18 cellular contexts compared by ENCODE assay signal in the genomic region with DNA sequence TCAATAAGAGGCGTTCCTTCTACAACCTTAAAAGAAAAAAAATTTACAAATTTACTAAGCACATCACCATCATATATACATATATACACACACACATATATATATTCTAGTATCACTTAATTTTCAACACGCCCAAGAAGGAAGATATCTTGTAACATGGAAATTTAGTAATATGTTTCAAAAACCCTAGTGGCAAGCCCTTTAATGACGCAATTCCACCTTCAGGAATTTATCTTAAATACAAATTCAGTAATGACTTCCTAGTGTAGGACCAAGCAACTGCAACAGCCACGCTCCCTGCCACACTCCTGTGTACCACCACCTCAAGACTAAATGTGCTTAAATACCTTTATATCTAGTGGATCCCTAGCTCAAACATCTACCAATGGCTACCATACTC. TPM values are rescaled to one million over a fixed set of nuclear protein-coding genes. Genes with fewer than 3 reads are reported as not detected.
DNase-seq lines count a peak whose midpoint lies in the region; ATAC-seq, FAIRE-seq and TF ChIP-seq lines count a peak whose summit lies in the region.
"Had no signal": no experiment of that assay in that cellular context is flagged by ENCODE, and none has a peak within 500 bp of the region (broad histone marks: within the 10 kb centered on the region; RNA-seq: fewer than 3 reads in every experiment).

No MANE protein-coding gene starts in this region.

- intact Hi-C loops in MCF 10A (cut with micrococcal nuclease), result no loop called here
- intact Hi-C loops in mammary epithelial cell (cut with micrococcal nuclease), result no loop called here
- intact Hi-C loops in K562 (cut with micrococcal nuclease), result no loop called here
- intact Hi-C loops in testis (cut with DNase I; ENCODE audit: low total_unique reads), result no loop called here

- no peaks in the 10 kb centered on the region for H3K9me3 ChIP-seq in mammary epithelial cell (replicated peaks; ENCODE audit: insufficient read depth, low read length)
- H3K9me3 ChIP-seq in K562 (replicated peaks; ENCODE audit: control insufficient read depth, insufficient read depth, low read depth, low read length), result no peaks in the 10 kb centered on the region
- H3K9me3 ChIP-seq in testis, result no peaks in the 10 kb centered on the region

- no peaks in the 10 kb centered on the region for H3K9me1 ChIP-seq in K562 (ENCODE audit: control insufficient read depth, insufficient read depth, low read length)

- TF ChIP-seq CTCF in MCF 10A (IDR thresholded peaks at IDR 0.05; ENCODE audit: unreplicated experiment) (no peak), mammary epithelial cell (conservative IDR thresholded peaks at IDR 0.05 in 1 of 2, IDR thresholded peaks at IDR 0.05 in 1 of 2; ENCODE audit: extremely low read depth in 1 of 2, insufficient read depth in 1 of 2, low read depth in 1 of 2, low read length in 2 of 2) (no peak), K562 (IDR thresholded peaks at IDR 0.05 in 2 of 3, conservative IDR thresholded peaks at IDR 0.05 in 1 of 3; ENCODE audit: insufficient read depth in 2 of 3, low read depth in 1 of 3, low read length in 3 of 3) (no peak), testis (IDR thresholded peaks at IDR 0.05) (peak in 2 of 3 experiments; percentile 8)

- FAIRE-seq in K562 (lab: Jason Lieb, UNC), result no peak
- FAIRE-seq: RCC 7860 had no signal

- H3K4me3 ChIP-seq in mammary epithelial cell (replicated peaks in 1 of 3; ENCODE audit: insufficient read depth in 1 of 3, low read depth in 2 of 3, low read length in 3 of 3) (no peak overlapping the region), K562 (no peak overlapping the region), testis (no peak overlapping the region)

- H2AFZ ChIP-seq in mammary epithelial cell (ENCODE audit: low read depth, low read length) (no peak overlapping the region), K562 (ENCODE audit: low read depth, low read length) (no peak overlapping the region)

- no peak for TF ChIP-seq POLR2A in K562 (conservative IDR thresholded peaks at IDR 0.05)
- no peak for TF ChIP-seq POLR2A in testis (IDR thresholded peaks at IDR 0.05)

- H3K27me3 ChIP-seq in mammary epithelial cell (ENCODE audit: insufficient read depth, low read length), result no peaks in the 10 kb centered on the region
- no peaks in the 10 kb centered on the region for H3K27me3 ChIP-seq in K562 (ENCODE audit: control insufficient read depth in 2 of 2, insufficient read depth in 2 of 2, low read length in 2 of 2)
- H3K27me3 ChIP-seq in testis, result no peaks in the 10 kb centered on the region

- H3K4me1 ChIP-seq in mammary epithelial cell (ENCODE audit: insufficient read depth, low read length) (no peaks in the 10 kb centered on the region), K562 (replicated peaks in 1 of 2; ENCODE audit: control insufficient read depth in 2 of 2, insufficient read depth in 2 of 2, low read length in 2 of 2) (no peaks in the 10 kb centered on the region), testis (no peaks in the 10 kb centered on the region)

- H3K36me3 ChIP-seq in mammary epithelial cell (ENCODE audit: insufficient read depth, low read length) (peaks cover 43% of the 10 kb centered on the region), K562 (ENCODE audit: control insufficient read depth, insufficient read depth, low read length) (peaks cover 98% of the 10 kb centered on the region), testis (ENCODE audit: low read depth, missing control alignments) (no peaks in the 10 kb centered on the region)

- H3K4me1 Mint-ChIP-seq in MCF 10A (ENCODE audit: insufficient read depth, unreplicated experiment), result peaks cover 7% of the 10 kb centered on the region

- DNase-seq in MCF 10A (ENCODE audit: unreplicated experiment), result no peak
- no peak for DNase-seq in mammary epithelial cell
- DNase-seq in K562 (ENCODE audit: extremely low read depth in 1 of 4, low spot score in 3 of 4), result no peak
- DNase-seq in testis, result no peak
- DNase-seq in OCI-M2 (lab: John Stamatoyannopoulos, UW; ENCODE audit: unreplicated experiment), result no peak
- no peak for DNase-seq in NCI-H1048 (lab: John Stamatoyannopoulos, UW)
- no peak for DNase-seq in stimulated activated CD4-positive, alpha-beta T cell treated with anti-CD3 and anti-CD28 coated beads, Interleukin-2, amount 100 ng/mL, for 48 hours
- DNase-seq: ACHN; CD8-positive, alpha-beta memory T cell; DMS 273 treated with DMSO at 0.1 percent for 48 hours; H7; NCI-H1930; NCI-H510A; SHP77; SW 1271 had no signal

- no peak overlapping the region for H3K9ac ChIP-seq in mammary epithelial cell (ENCODE audit: insufficient read depth, low read length)
- H3K9ac ChIP-seq in K562 (ENCODE audit: insufficient read depth in 1 of 2, low read depth in 2 of 2, low read length in 2 of 2), result no peak overlapping the region

- no peak overlapping the region for H3K27ac ChIP-seq in mammary epithelial cell (ENCODE audit: insufficient read depth, low read depth, low read length)
- no peak overlapping the region for H3K27ac ChIP-seq in K562 (ENCODE audit: extremely low read depth, low read depth, low read length)
- H3K27ac ChIP-seq in testis, result no peak overlapping the region

- CTCF ChIA-PET in MCF 10A (lab: Yijun Ruan, JAX) (interaction anchor here (0.6 to 4.8 kb wide), 4 partner anchors 11 to 73 kb away, joined by 3 to 31 read pairs (median 4); no protein-coding TSS in a partner anchor), mammary epithelial cell (lab: Charles Lee; ENCODE audit: low non-redundant PET) (no interaction called here), K562 (lab: Yijun Ruan, JAX; ENCODE audit: low intra/inter-chr PET ratio) (no interaction called here)

- POLR2A ChIA-PET in MCF 10A (lab: Yijun Ruan, JAX), result interaction anchor here (7.3 kb wide), 1 partner anchor 11 kb away, joined by 67 read pairs; a partner anchor contains a TSS
- POLR2A ChIA-PET in K562 (lab: Yijun Ruan, JAX), result interaction anchor here (0.7 to 2.8 kb wide), 4 partner anchors 9 to 776 kb away, joined by 3 to 14 read pairs (median 8); no protein-coding TSS in a partner anchor

- TF ChIP-seq RAD21 in Ishikawa (IDR thresholded peaks at IDR 0.05; ENCODE audit: low read depth), result no peak
- TF ChIP-seq RAD21 in K562 (CRISPR knock-in tag; conservative IDR thresholded peaks at IDR 0.05 in 1 of 2, IDR thresholded peaks at IDR 0.05 in 1 of 2), result no peak

- H3K36me3 Mint-ChIP-seq in MCF 10A (ENCODE audit: insufficient read depth, unreplicated experiment), result peaks cover 84% of the 10 kb centered on the region

- H4K20me1 ChIP-seq in mammary epithelial cell (ENCODE audit: insufficient read depth, low read length), result no peaks in the 10 kb centered on the region
- no peaks in the 10 kb centered on the region; the same call in 1 of the 2 replicates for H4K20me1 ChIP-seq in K562 (replicated peaks; ENCODE audit: control insufficient read depth, insufficient read depth, low read length)

- H3K9me3 Mint-ChIP-seq in MCF 10A (ENCODE audit: unreplicated experiment), result no peaks in the 10 kb centered on the region
- H3K9me3 Mint-ChIP-seq: CD8-positive, alpha-beta memory T cell had no signal

- dilution Hi-C loops in mammary epithelial cell (cut with HindIII; ENCODE audit: low sequenced_read_pairs), result no loop called here

- BruUV-seq in MCF 10A (replicated peaks; lab: Mats Ljungman, UMichigan) (no TSS peak), mammary epithelial cell (replicated peaks; lab: Mats Ljungman, UMichigan) (no TSS peak), K562 (replicated peaks; lab: Mats Ljungman, UMichigan) (no TSS peak)

- ATAC-seq in K562, result no peak; the same call in 2 of the 3 replicates

- H3K27ac Mint-ChIP-seq in MCF 10A (ENCODE audit: low read depth, unreplicated experiment), result peak overlapping the region; percentile 65

- WGBS in mammary epithelial cell (ENCODE audit: low coverage, missing lambda C conversion rate), result 100% methylated on average over 4 of the region's 4 CpGs
- WGBS in K562 (ENCODE audit: insufficient coverage, low coverage, missing lambda C conversion rate), result 98% methylated on average over 4 of the region's 4 CpGs
- 91 to 92% methylated on average over 4 of the region's 4 CpGs for WGBS in testis, 2 donors

- TF ChIP-seq EP300 in Ishikawa (IDR thresholded peaks at IDR 0.05; ENCODE audit: borderline replicate concordance) (no peak), K562 (IDR thresholded peaks at IDR 0.05; ENCODE audit: low read length) (no peak)

- H3K27me3 Mint-ChIP-seq in MCF 10A (ENCODE audit: insufficient read depth, unreplicated experiment), result no peaks in the 10 kb centered on the region
- H3K27me3 Mint-ChIP-seq: B cell; CD8-positive, alpha-beta memory T cell had no signal

- peaks cover 58% of the 10 kb centered on the region for H3K79me2 ChIP-seq in mammary epithelial cell (ENCODE audit: insufficient read depth, low read length)
- H3K79me2 ChIP-seq in K562 (ENCODE audit: control insufficient read depth, insufficient read depth, low read length), result peaks cover 76% of the 10 kb centered on the region

- H3K4me3 Mint-ChIP-seq in MCF 10A (ENCODE audit: unreplicated experiment), result no peak overlapping the region
- H3K4me3 Mint-ChIP-seq: B cell; CD8-positive, alpha-beta memory T cell had no signal

- in situ Hi-C loops in mammary epithelial cell (cut with MboI; ENCODE audit: low sequenced_read_pairs in 2 of 2), result no loop called here
- in situ Hi-C loops in K562 (cut with MboI), result no loop called here

- H3K4me2 ChIP-seq in mammary epithelial cell (ENCODE audit: insufficient read depth, low read depth, low read length) (no peak overlapping the region), K562 (ENCODE audit: insufficient read depth, low read length) (no peak overlapping the region)

RNA-seq across cellular contexts. Expression of a gene that starts 12.5 kb away (rescaled TPM):
- total RNA-seq in MCF 10A (2022) (98.5 and 106 TPM in 2 replicates), mammary epithelial cell (10 to 100 TPM; 17.7 to 35.7 TPM), K562 (2014; rRNA removed) (102 and 116 TPM in 2 replicates), K562 (2014; rRNA removed; fragmentation: Illumina TruSeq; extraction: Trizol) (205 and 234 TPM in 2 replicates), K562 (2015; rRNA removed; fragmentation: Illumina TruSeq; extraction: Trizol) (177 and 192 TPM in 2 replicates), K562 (2021) (229 and 235 TPM in 2 replicates), testis (10 to 100 TPM; 31.7 to 39.9 TPM)
- polyA plus RNA-seq in mammary epithelial cell (16.1 TPM), K562 (2011; rRNA removed) (170 and 197 TPM in 2 replicates), K562 (2014; fragmentation: Illumina TruSeq; extraction: Trizol) (160 and 197 TPM in 2 replicates), K562 (2014; fragmentation: Nextera tagmentation; extraction: Ambion mirVana) (100 to 1,000 TPM; 203 to 217 TPM), K562 (2014; rRNA removed) (144 and 147 TPM in 2 replicates), testis (ENCODE audit: insufficient read depth, low read depth, low replicate concordance) (40.3 TPM)
- 54.8 TPM for polyA minus RNA-seq in mammary epithelial cell
- total RNA-seq in K562 (2011; cell fraction: chromatin; rRNA removed; ENCODE audit: low replicate concordance), result 218 and 419 TPM in 2 replicates
- total RNA-seq in K562 (2011; cell fraction: nucleolus; rRNA removed), result 192 and 198 TPM in 2 replicates
- 268 and 304 TPM in 2 replicates for total RNA-seq in K562 (2011; cell fraction: nucleoplasm; rRNA removed)
- 90.3 and 164 TPM in 2 replicates for polyA plus RNA-seq in K562 (2011; cell fraction: cytosol; rRNA removed)
- polyA plus RNA-seq in K562 (2011; cell fraction: nucleus; rRNA removed), result 137 and 143 TPM in 2 replicates
- polyA plus RNA-seq in K562 (2012), result 106 and 154 TPM in 2 replicates
- polyA minus RNA-seq in K562 (2011; rRNA and poly(A)+ RNA removed), result 186 and 194 TPM in 2 replicates
- 95.8 and 96.2 TPM in 2 replicates for polyA minus RNA-seq in K562 (2011; cell fraction: cytosol; rRNA and poly(A)+ RNA removed)
- 102 and 157 TPM in 2 replicates for polyA minus RNA-seq in K562 (2011; cell fraction: nucleus; rRNA and poly(A)+ RNA removed)

Comparison
In these comparisons a context has a peak if more than half of its experiments do, and no peak if none do; other contexts are left out.
1. CTCF ChIP-seq: peak in testis (2 of 3); none in MCF 10A (single experiment), mammary epithelial cell (0 of 2) and K562 (0 of 3).